In the genomic region with DNA sequence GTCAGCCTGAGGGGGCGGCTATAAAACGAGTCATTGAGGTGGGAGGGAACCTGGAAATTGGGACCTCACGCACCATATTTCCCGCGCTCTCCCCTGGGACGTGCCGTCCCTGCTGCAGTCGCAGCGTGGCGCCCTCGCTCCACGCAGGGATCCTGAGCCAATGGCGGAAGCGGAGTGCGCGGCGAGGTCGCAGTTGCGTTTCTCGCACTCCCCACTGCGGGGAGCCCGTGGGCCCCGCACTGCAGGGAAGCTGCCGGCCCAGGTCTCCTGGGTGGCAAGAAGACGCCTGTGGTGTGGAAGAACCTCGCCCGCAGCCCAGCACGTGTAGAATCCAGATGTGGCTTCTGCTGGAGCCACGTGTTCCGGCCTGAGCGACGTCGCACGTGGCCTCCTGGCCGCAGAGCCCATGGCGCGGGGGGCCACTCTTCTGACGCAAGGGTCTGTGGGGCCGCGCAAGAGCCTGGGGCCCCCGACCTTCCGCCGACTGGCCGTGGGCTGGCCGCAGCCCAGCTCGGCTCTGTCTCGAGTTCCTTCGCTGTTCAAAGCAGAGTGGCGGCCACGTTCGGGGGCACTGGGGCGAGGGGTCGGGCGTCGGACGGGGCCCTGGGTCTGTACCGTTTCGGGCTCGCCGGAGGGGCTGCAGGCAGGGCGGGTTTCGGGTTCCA, we compare ENCODE assay signal across 8 cellular contexts. TPM values are rescaled to one million over a fixed set of nuclear protein-coding genes. Genes with fewer than 3 reads are reported as not detected.
DNase-seq lines count a peak whose midpoint lies in the region; ATAC-seq and TF ChIP-seq lines count a peak whose summit lies in the region.

No MANE protein-coding gene starts in this region.

- intact Hi-C loops in activated CD4-positive, alpha-beta T cell treated with anti-CD3 and anti-CD28 coated beads, Interleukin-2, amount 10 ng/mL, durations not matched to agents 24 days and 14 days (cut with micrococcal nuclease), result loop anchor here (1.0 to 10.0 kb wide), 3 partner anchors 93 to 315 kb away; no protein-coding TSS in a partner anchor

- H3K36me3 ChIP-seq in liver (ENCODE audit: control insufficient read depth in 4 of 4, insufficient read depth in 3 of 4, low read depth in 1 of 4, low read length in 3 of 4) (no peaks in the 10 kb centered on the region), Karpas-422 (ENCODE audit: insufficient read depth, low read length) (no peaks in the 10 kb centered on the region)

- H3K4me2 ChIP-seq in Karpas-422 (ENCODE audit: low read depth, low read length, poor library complexity, severe bottlenecking), result no peak overlapping the region

- no peak overlapping the region for H2AFZ ChIP-seq in Karpas-422 (ENCODE audit: low read length)

- no peaks in the 10 kb centered on the region for H3K79me2 ChIP-seq in Karpas-422 (ENCODE audit: low read length)

- TF ChIP-seq RAD21 in liver (IDR thresholded peaks at IDR 0.05), result peak; percentile 92 to 96

- peaks cover 0 to 2% (median 0%) of the 10 kb centered on the region in 4 donors for H3K27me3 ChIP-seq in liver (ENCODE audit: control insufficient read depth in 4 of 4, insufficient read depth in 4 of 4, low read length in 3 of 4)
- no peaks in the 10 kb centered on the region for H3K27me3 ChIP-seq in Karpas-422 (ENCODE audit: low read length)

- H3K4me3 ChIP-seq in LNCaP clone FGC (ENCODE audit: low read depth, low read length) (no peak overlapping the region), choroid plexus epithelial cell (ENCODE audit: low read depth, low read length) (no peak overlapping the region), liver (ENCODE audit: low read depth in 1 of 3, low read length in 3 of 3) (peak overlapping the region in 1 of 3 donors; percentile 3), Karpas-422 (ENCODE audit: low read length) (no peak overlapping the region)

- peak; percentile 98 for TF ChIP-seq CTCF in LNCaP clone FGC (IDR thresholded peaks at IDR 0.05; ENCODE audit: control insufficient read depth, extremely low read depth, insufficient read depth)
- TF ChIP-seq CTCF in choroid plexus epithelial cell (conservative IDR thresholded peaks at IDR 0.05; ENCODE audit: low read depth, low read length), result peak; percentile 78
- TF ChIP-seq CTCF in liver (IDR thresholded peaks at IDR 0.05; ENCODE audit: low read depth, low read length, missing input control), result peak; percentile 94

- H3K4me1 ChIP-seq in liver (ENCODE audit: control insufficient read depth in 4 of 4, insufficient read depth in 4 of 4, low read length in 3 of 4), result peaks cover 2 to 17% (median 7%) of the 10 kb centered on the region in 4 donors
- no peaks in the 10 kb centered on the region for H3K4me1 ChIP-seq in Karpas-422 (ENCODE audit: low read length)

- H3K9ac ChIP-seq in liver (ENCODE audit: low read depth in 1 of 2, low read length in 2 of 2) (no peak overlapping the region), Karpas-422 (ENCODE audit: low read length) (no peak overlapping the region)

- no peaks in the 10 kb centered on the region for H3K9me3 Mint-ChIP-seq in activated CD4-positive, alpha-beta T cell treated with anti-CD3 and anti-CD28 coated beads, Interleukin-2, amount 10 ng/mL, durations not matched to agents 24 days and 14 days

- DNase-seq in C1 segment of cervical spinal cord (lab: John Stamatoyannopoulos, UW) (peak in 9 of 14 donors; percentile 14 to 67 (median 32)), LNCaP clone FGC (ENCODE audit: low read depth) (peak; percentile 23), choroid plexus epithelial cell (ENCODE audit: low read depth) (peak; percentile 71), Karpas-422 (no peak)
- peak; percentile 95 for DNase-seq in activated CD4-positive, alpha-beta T cell treated with anti-CD3 and anti-CD28 coated beads, Interleukin-2, amount 10 ng/mL, durations not matched to agents 24 days and 14 days
- DNase-seq in stimulated activated CD4-positive, alpha-beta T cell treated with anti-CD3 and anti-CD28 coated beads, TNF-alpha, amount 100 ng/mL, for 4 hours (ENCODE audit: low read depth in 3 of 3), result peak; percentile 60 to 68 (median 65)

- peaks cover 3% of the 10 kb centered on the region; the same call in 1 of the 2 replicates for H4K20me1 ChIP-seq in Karpas-422 (ENCODE audit: insufficient read depth, low read depth, low read length)

- no peaks in the 10 kb centered on the region for H3K9me2 ChIP-seq in Karpas-422 (replicated peaks; ENCODE audit: insufficient read depth, low read length)

- peaks cover 12% of the 10 kb centered on the region for H3K4me1 Mint-ChIP-seq in activated CD4-positive, alpha-beta T cell treated with anti-CD3 and anti-CD28 coated beads, Interleukin-2, amount 10 ng/mL, durations not matched to agents 24 days and 14 days

- peak overlapping the region; percentile 36 for H3K4me3 Mint-ChIP-seq in activated CD4-positive, alpha-beta T cell treated with anti-CD3 and anti-CD28 coated beads, Interleukin-2, amount 10 ng/mL, durations not matched to agents 24 days and 14 days

- peak overlapping the region; percentile 3 for H3K27ac Mint-ChIP-seq in activated CD4-positive, alpha-beta T cell treated with anti-CD3 and anti-CD28 coated beads, Interleukin-2, amount 10 ng/mL, durations not matched to agents 24 days and 14 days

- ATAC-seq in GM21390 (IDR thresholded peaks at IDR 0.05; ENCODE audit: unreplicated experiment), result peak; percentile 67

- H3K27ac ChIP-seq in liver (ENCODE audit: low read depth in 1 of 2, low read length in 2 of 2) (no peak overlapping the region), Karpas-422 (ENCODE audit: low read length) (no peak overlapping the region)

- H3K27me3 Mint-ChIP-seq in activated CD4-positive, alpha-beta T cell treated with anti-CD3 and anti-CD28 coated beads, Interleukin-2, amount 10 ng/mL, durations not matched to agents 24 days and 14 days, result peaks cover 24% of the 10 kb centered on the region

- H3K9me3 ChIP-seq in liver (ENCODE audit: control insufficient read depth in 4 of 4, low read length in 3 of 4), result no peaks in the 10 kb centered on the region
- no peaks in the 10 kb centered on the region for H3K9me3 ChIP-seq in Karpas-422 (ENCODE audit: low read length)

- peaks cover 18% of the 10 kb centered on the region for H3K36me3 Mint-ChIP-seq in activated CD4-positive, alpha-beta T cell treated with anti-CD3 and anti-CD28 coated beads, Interleukin-2, amount 10 ng/mL, durations not matched to agents 24 days and 14 days (ENCODE audit: low read depth)

- 9% methylated on average over 62 of the region's 62 CpGs for WGBS in liver

TF ChIP-seq in liver, 16 proteins besides CTCF, POLR2A, EP300 and RAD21:
- TF ChIP-seq SP1 (IDR thresholded peaks at IDR 0.05), result no peak
- TF ChIP-seq YY1 (IDR thresholded peaks at IDR 0.05), result peak; percentile 65
- no peak for TF ChIP-seq RXRA (IDR thresholded peaks at IDR 0.05)

RNA-seq across cellular contexts. Expression of a gene that starts 26.4 kb away (rescaled TPM):
- 47.4 and 51.3 TPM in 2 replicates for total RNA-seq in activated CD4-positive, alpha-beta T cell treated with anti-CD3 and anti-CD28 coated beads, Interleukin-2, amount 10 ng/mL, durations not matched to agents 24 days and 14 days
- total RNA-seq in liver, result 10 to 100 TPM; 10.1 to 10.7 TPM
- polyA plus RNA-seq in liver, result 1 to 10 TPM; 4.6 to 4.8 TPM
- total RNA-seq in Karpas-422 (2014; rRNA removed; shearing (Covaris generic); ENCODE audit: low replicate concordance), result 14.8 and 19.2 TPM in 2 replicates

RNA-seq across cellular contexts. Expression of a gene that starts 32.5 kb away (rescaled TPM):
- total RNA-seq in activated CD4-positive, alpha-beta T cell treated with anti-CD3 and anti-CD28 coated beads, Interleukin-2, amount 10 ng/mL, durations not matched to agents 24 days and 14 days, result 323 TPM in 2 replicates
- total RNA-seq in liver, result 100 to 1,000 TPM in 1 of 2 donors, 10 to 100 TPM in 1; 72.4 to 142 TPM
- 100 to 1,000 TPM; 256 to 297 TPM for polyA plus RNA-seq in liver
- 267 and 500 TPM in 2 replicates for total RNA-seq in Karpas-422 (2014; rRNA removed; shearing (Covaris generic); ENCODE audit: low replicate concordance)

RNA-seq across cellular contexts. Expression of a gene that starts 42.5 kb away (rescaled TPM):
- total RNA-seq in activated CD4-positive, alpha-beta T cell treated with anti-CD3 and anti-CD28 coated beads, Interleukin-2, amount 10 ng/mL, durations not matched to agents 24 days and 14 days, result 54.2 and 57.0 TPM in 2 replicates
- total RNA-seq in liver, result 1 to 10 TPM; 1.3 to 5.9 TPM
- polyA plus RNA-seq in liver, result 1 to 10 TPM; 1.7 to 6.6 TPM
- 23.6 and 26.6 TPM in 2 replicates for total RNA-seq in Karpas-422 (2014; rRNA removed; shearing (Covaris generic); ENCODE audit: low replicate concordance)
